ENCODE assay signal across 19 cellular contexts in the genomic region with DNA sequence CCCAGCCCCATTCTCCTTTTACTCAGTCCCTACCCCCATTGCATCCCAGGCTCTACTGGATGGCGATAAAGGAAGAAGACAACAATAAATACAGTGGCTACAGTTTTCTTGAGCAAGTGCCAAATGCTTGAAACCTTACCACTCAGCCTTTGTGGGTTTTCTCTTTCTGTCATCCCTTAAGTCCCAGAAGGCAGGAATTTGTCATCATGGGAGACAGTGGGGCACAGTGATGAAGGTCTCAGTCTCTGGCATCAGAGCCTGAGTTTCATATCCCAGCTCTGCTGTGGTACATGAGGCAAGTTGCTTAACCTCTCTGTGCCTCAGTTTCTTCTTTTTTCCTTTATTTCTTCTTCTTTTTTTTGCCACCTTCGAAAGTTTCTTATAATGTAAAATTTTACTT. TPM values are rescaled to one million over a fixed set of nuclear protein-coding genes. Genes with fewer than 3 reads are reported as not detected.
"Had no signal": no experiment of that assay in that cellular context is flagged by ENCODE, and none has a peak within 500 bp of the region (broad histone marks: within the 10 kb centered on the region; RNA-seq: fewer than 3 reads in every experiment).

No MANE protein-coding gene starts in this region.

- H3K36me3 Mint-ChIP-seq: mesothelial cell of epicardium, T-cell had no signal

- H2AFZ ChIP-seq: hepatocyte had no signal

- H3K27ac Mint-ChIP-seq: activated CD4-positive, alpha-beta T cell treated with anti-CD3 and anti-CD28 coated beads, Interleukin-2, amount 10 ng/mL, durations not matched to agents 7 days and 5 days; activated CD8-positive, alpha-beta T cell treated with anti-CD3 and anti-CD28 coated beads, Interleukin-2, amount 10 ng/mL, durations not matched to agents 7 days and 5 days; activated naive CD4-positive, alpha-beta T cell treated with anti-CD3 and anti-CD28 coated beads, Interleukin-2, amount 50 U/mL, for 24 hours; activated T-cell treated with anti-CD3 and anti-CD28 coated beads, Interleukin-2, amount 50 U/mL, for 24 hours; mesothelial cell of epicardium; nephron progenitor cell; T-cell had no signal

- H3K9me3 Mint-ChIP-seq: activated CD4-positive, alpha-beta T cell treated with anti-CD3 and anti-CD28 coated beads, Interleukin-2, amount 10 ng/mL, durations not matched to agents 7 days and 5 days; activated naive CD4-positive, alpha-beta T cell treated with anti-CD3 and anti-CD28 coated beads, Interleukin-2, amount 50 U/mL, for 24 hours; activated T-cell treated with anti-CD3 and anti-CD28 coated beads, Interleukin-2, amount 50 U/mL, for 24 hours; mesothelial cell of epicardium; nephron progenitor cell; T-cell had no signal

- H3K4me1 Mint-ChIP-seq: activated CD4-positive, alpha-beta T cell treated with anti-CD3 and anti-CD28 coated beads, Interleukin-2, amount 10 ng/mL, durations not matched to agents 7 days and 5 days; activated naive CD4-positive, alpha-beta T cell treated with anti-CD3 and anti-CD28 coated beads, Interleukin-2, amount 50 U/mL, for 24 hours had no signal

- H3K4me3 ChIP-seq: hepatocyte, lung, tibial nerve had no signal

- ATAC-seq: T-cell had no signal

- H3K36me3 ChIP-seq: tibial nerve had no signal

- H3K27ac ChIP-seq: epithelial cell of prostate, foreskin keratinocyte, hepatocyte, tibial nerve had no signal

- DNase-seq: activated CD4-positive, alpha-beta T cell treated with anti-CD3 and anti-CD28 coated beads, Interleukin-2, amount 10 ng/mL, durations not matched to agents 7 days and 5 days; activated CD4-positive, CD25-positive, alpha-beta regulatory T cell; activated CD8-positive, alpha-beta T cell treated with anti-CD3 and anti-CD28 coated beads, Interleukin-2, amount 10 ng/mL, durations not matched to agents 7 days and 5 days; activated effector memory CD4-positive, alpha-beta T cell treated with anti-CD3 and anti-CD28 coated beads, Interleukin-2, amount 50 U/mL, for 16 hours; activated T-cell treated with anti-CD3 and anti-CD28 coated beads, Interleukin-2, amount 50 U/mL, for 24 hours; dermis blood vessel endothelial cell; foreskin keratinocyte; nephron progenitor cell; posterior cingulate gyrus; stimulated activated CD4-positive, alpha-beta T cell treated with anti-CD3 and anti-CD28 coated beads, Interleukin-2, amount 100 ng/mL, for 24 hours; stimulated activated naive CD8-positive, alpha-beta T cell treated with anti-CD3 and anti-CD28 coated beads, Interleukin-15, Interleukin-2, amounts not matched to agents 100 U/mL and 50 U/mL, for 24 hours; T-cell had no signal

- H3K4me3 Mint-ChIP-seq: activated CD4-positive, alpha-beta T cell treated with anti-CD3 and anti-CD28 coated beads, Interleukin-2, amount 10 ng/mL, durations not matched to agents 7 days and 5 days; activated CD8-positive, alpha-beta T cell treated with anti-CD3 and anti-CD28 coated beads, Interleukin-2, amount 10 ng/mL, durations not matched to agents 7 days and 5 days; activated naive CD4-positive, alpha-beta T cell treated with anti-CD3 and anti-CD28 coated beads, Interleukin-2, amount 50 U/mL, for 24 hours; activated T-cell treated with anti-CD3 and anti-CD28 coated beads, Interleukin-2, amount 50 U/mL, for 24 hours; mesothelial cell of epicardium; nephron progenitor cell; T-cell had no signal

- FAIRE-seq: urothelium cell line had no signal

- H3K79me2 ChIP-seq: hepatocyte had no signal

- H3K4me1 ChIP-seq: foreskin keratinocyte had no signal

- H3K9me3 ChIP-seq: tibial nerve had no signal

RNA-seq across cellular contexts. Expression of a gene that starts 5.1 kb away (rescaled TPM):
- total RNA-seq: activated CD4-positive, alpha-beta T cell treated with anti-CD3 and anti-CD28 coated beads, Interleukin-2, amount 10 ng/mL, durations not matched to agents 7 days and 5 days; activated CD8-positive, alpha-beta T cell treated with anti-CD3 and anti-CD28 coated beads, Interleukin-2, amount 10 ng/mL, durations not matched to agents 7 days and 5 days; dermis blood vessel endothelial cell; foreskin keratinocyte; T-cell had no signal
- polyA plus RNA-seq: foreskin keratinocyte had no signal
